ENCODE assay signal across 29 cellular contexts in genomic region chr1:23736437-23737134, GRCh38. TPM values are rescaled to one million over a fixed set of nuclear protein-coding genes. Genes with fewer than 3 reads are reported as not detected.
DNase-seq lines count a peak whose midpoint lies in the region; ATAC-seq, FAIRE-seq and TF ChIP-seq lines count a peak whose summit lies in the region.
"Had no signal": no experiment of that assay in that cellular context is flagged by ENCODE, and none has a peak within 500 bp of the region (broad histone marks: within the 10 kb centered on the region; RNA-seq: fewer than 3 reads in every experiment).

No MANE protein-coding gene starts in this region.

- no TSS peak for BruUV-seq in GM12878 (replicated peaks; lab: Mats Ljungman, UMichigan)

- TF ChIP-seq EP300 in GM12878 (IDR thresholded peaks at IDR 0.05; ENCODE audit: borderline replicate concordance in 1 of 2, control insufficient read depth in 1 of 2, low read depth in 2 of 2, low read length in 2 of 2), result no peak

- H3K27ac ChIP-seq in GM12878 (ENCODE audit: control insufficient read depth, insufficient read depth), result no peak overlapping the region
- H3K27ac ChIP-seq in Peyer's patch, result no peak overlapping the region
- H3K27ac ChIP-seq: coronary artery, esophagus squamous epithelium, GM23248, left lung, RWPE1, SK-N-MC, upper lobe of right lung had no signal

- intact Hi-C loops in GM12878 (cut with micrococcal nuclease; ENCODE audit: unreplicated experiment), result no loop called here
- intact Hi-C loops in sciatic nerve (cut with DNase I), result no loop called here

- H3K9ac ChIP-seq in GM12878 (ENCODE audit: control insufficient read depth, insufficient read depth, low read length), result no peak overlapping the region
- H3K9ac ChIP-seq: GM23248 had no signal

- POLR2A ChIA-PET in GM12878 (lab: Charles Lee), result interaction anchor here (0.6 to 2.0 kb wide), 6 partner anchors 10 to 48 kb away, joined by 3 to 16 read pairs (median 8); no protein-coding TSS in a partner anchor

- no peak overlapping the region for H3K4me2 ChIP-seq in GM12878 (ENCODE audit: control insufficient read depth, insufficient read depth)
- H3K4me2 ChIP-seq: smooth muscle cell had no signal

- DNase-seq in activated CD4-positive, alpha-beta T cell treated with anti-CD3 and anti-CD28 coated beads, Interleukin-2, amount 50 U/mL, for 48 hours, result peak; percentile 29 to 39
- no peak for DNase-seq in activated CD4-positive, alpha-beta T cell treated with anti-CD3 and anti-CD28 coated beads for 1 hour
- DNase-seq in stimulated activated CD4-positive, alpha-beta T cell treated with anti-CD3 and anti-CD28 coated beads, Interleukin-4, amount 100 ng/mL, for 24 hours, result peak; percentile 9
- no peak for DNase-seq in stimulated activated CD4-positive, alpha-beta T cell treated with anti-CD3 and anti-CD28 coated beads, Interleukin-4, amount 100 ng/mL, for 4 hours
- DNase-seq in GM12878 (ENCODE audit: low read depth, low spot score), result no peak
- DNase-seq in Peyer's patch, result no peak
- DNase-seq in amniotic stem cell (lab: John Stamatoyannopoulos, UW), result no peak
- DNase-seq in sciatic nerve (ENCODE audit: low spot score), result no peak
- DNase-seq: AML-193; CD4-positive, alpha-beta memory T cell; DMS 273 treated with DMSO at 0.1 percent for 48 hours; esophagus squamous epithelium; GM23248; HFFc6; hippocampal formation; left lung; naive thymus-derived CD4-positive, alpha-beta T cell; NCI-H1105 treated with DMSO at 0.1 percent for 48 hours; NCI-H2029 treated with DMSO at 0.1 percent for 48 hours; NCI-H345; NCI-H774; upper lobe of right lung had no signal

- H3K9me3 ChIP-seq in GM12878 (replicated peaks; ENCODE audit: control insufficient read depth, insufficient read depth, low read length) (no peaks in the 10 kb centered on the region), Peyer's patch (no peaks in the 10 kb centered on the region)
- H3K9me3 ChIP-seq: esophagus squamous epithelium, left lung, upper lobe of right lung had no signal

- no peaks in the 10 kb centered on the region for H3K27me3 ChIP-seq in GM12878 (replicated peaks in 1 of 2; ENCODE audit: control insufficient read depth in 2 of 2, insufficient read depth in 2 of 2, low read length in 1 of 2)
- no peaks in the 10 kb centered on the region for H3K27me3 ChIP-seq in Peyer's patch
- H3K27me3 ChIP-seq: esophagus squamous epithelium, left lung, upper lobe of right lung had no signal

- FAIRE-seq in GM12878 (lab: Jason Lieb, UNC), result peak; percentile 23
- FAIRE-seq: A204.1, bronchial epithelial cell, frontal cortex had no signal

- peak; percentile 78 for ATAC-seq in GM12878
- no peak for ATAC-seq in sciatic nerve
- ATAC-seq: naive thymus-derived CD4-positive, alpha-beta T cell; upper lobe of right lung had no signal

- H3K4me3 ChIP-seq in GM12878, result no peak overlapping the region
- no peak overlapping the region for H3K4me3 ChIP-seq in Peyer's patch
- H3K4me3 ChIP-seq: coronary artery, esophagus squamous epithelium, GM23248, left lung, SK-N-MC, smooth muscle cell, upper lobe of right lung had no signal

- TF ChIP-seq POLR2A in GM12878 (IDR thresholded peaks at IDR 0.05; ENCODE audit: low read depth, low read length) (no peak), Peyer's patch (IDR thresholded peaks at IDR 0.05) (no peak)

- TF ChIP-seq CTCF in GM12878 (IDR thresholded peaks at IDR 0.05 in 2 of 3, conservative IDR thresholded peaks at IDR 0.05 in 1 of 3; ENCODE audit: control insufficient read depth in 2 of 3, extremely low read depth in 1 of 3, insufficient read depth in 1 of 3, low read depth in 3 of 3, low read length in 3 of 3) (no peak), Peyer's patch (IDR thresholded peaks at IDR 0.05) (no peak)

- H2AFZ ChIP-seq in GM12878 (ENCODE audit: control insufficient read depth, low read depth, low read length), result no peak overlapping the region
- H2AFZ ChIP-seq: GM23248 had no signal

- SMC1A ChIA-PET in GM12878 (lab: Charles Lee; ENCODE audit: uncharacterized antibody, unreplicated experiment), result interaction anchor here (1.0 to 2.0 kb wide), 6 partner anchors 9 to 18 kb away, joined by 3 to 4 read pairs (median 4); no protein-coding TSS in a partner anchor

- H3K36me3 ChIP-seq in GM12878 (ENCODE audit: control insufficient read depth in 2 of 2, insufficient read depth in 2 of 2, low read length in 1 of 2) (no peaks in the 10 kb centered on the region), Peyer's patch (no peaks in the 10 kb centered on the region)
- H3K36me3 ChIP-seq: left lung, upper lobe of right lung had no signal

- no peaks in the 10 kb centered on the region for H4K20me1 ChIP-seq in GM12878 (ENCODE audit: control insufficient read depth, insufficient read depth)

- WGBS in GM12878 (ENCODE audit: insufficient coverage, insufficient replicate concordance, low lambda C conversion rate, missing lambda C conversion rate), result 76% methylated on average over 7 of the region's 7 CpGs

- RAD21 ChIA-PET in GM12878 (lab: Charles Lee; ENCODE audit: unreplicated experiment), result interaction anchor here (0.8 to 1.4 kb wide), 6 partner anchors 9 to 39 kb away, joined by 3 to 4 read pairs (median 3); no protein-coding TSS in a partner anchor

- in situ Hi-C loops in GM12878 (cut with MboI), result no loop called here

- CTCF ChIA-PET in GM12878 (lab: Yijun Ruan, JAX), result interaction anchor here (0.6 to 2.2 kb wide), 3 partner anchors 9 to 35 kb away, joined by 3 to 6 read pairs (median 4); no protein-coding TSS in a partner anchor

- peaks cover 36% of the 10 kb centered on the region for H3K4me1 ChIP-seq in GM12878 (ENCODE audit: control insufficient read depth, insufficient read depth, low read length)
- H3K4me1 ChIP-seq in Peyer's patch, result no peaks in the 10 kb centered on the region
- H3K4me1 ChIP-seq: esophagus squamous epithelium, left lung, upper lobe of right lung had no signal

- no peak for TF ChIP-seq RAD21 in GM12878 (IDR thresholded peaks at IDR 0.05; ENCODE audit: insufficient read depth, low read depth, low read length)

- H3K79me2 ChIP-seq in GM12878 (ENCODE audit: control insufficient read depth, insufficient read depth, low read length), result no peaks in the 10 kb centered on the region

RNA-seq across cellular contexts. Expression of gene ELOA, which starts 6.7 kb away (rescaled TPM):
- total RNA-seq in GM12878 (2013; cell fraction: nucleolus; rRNA removed), result 28.4 and 30.8 TPM in 2 replicates
- total RNA-seq in GM12878 (2014; rRNA removed) (31.3 and 31.8 TPM in 2 replicates), GM12878 (2014; rRNA removed; fragmentation: Illumina TruSeq; extraction: Trizol) (44.2 and 47.9 TPM in 2 replicates), GM12878 (2021) (46.2 and 46.6 TPM in 2 replicates), Peyer's patch (10 to 100 TPM; 26.3 to 43.7 (median 31.2) TPM), sciatic nerve (28.2 TPM)
- polyA plus RNA-seq in GM12878 (2011; ENCODE audit: low read depth), result 17.7 TPM
- polyA plus RNA-seq in GM12878 (2011; rRNA removed) (23.5 and 25.7 TPM in 2 replicates), GM12878 (2014; fragmentation: Illumina TruSeq; extraction: Trizol) (56.4 and 63.3 TPM in 2 replicates), GM12878 (2014; fragmentation: Nextera tagmentation; extraction: Ambion mirVana) (10 to 100 TPM; 20.1 to 24.8 TPM), GM12878 (2014; rRNA removed) (30.8 and 33.4 TPM in 2 replicates), GM12878 (2016; fragmentation: Nextera tagmentation; extraction: Ambion mirVana) (10 to 100 TPM; 57.7 to 63.6 TPM)
- polyA plus RNA-seq in GM12878 (2011; cell fraction: cytosol; rRNA removed), result 15.8 and 16.9 TPM in 2 replicates
- polyA plus RNA-seq in GM12878 (2011; cell fraction: nucleus; rRNA removed), result 24.1 and 27.3 TPM in 2 replicates
- polyA plus RNA-seq in GM12878 (2012), result 26.6 and 26.9 TPM in 2 replicates
- 16.8 and 18.0 TPM in 2 replicates for polyA minus RNA-seq in GM12878 (2011; rRNA and poly(A)+ RNA removed)
- 13.8 and 16.6 TPM in 2 replicates for polyA minus RNA-seq in GM12878 (2011; cell fraction: cytosol; rRNA and poly(A)+ RNA removed)
- polyA minus RNA-seq in GM12878 (2011; cell fraction: nucleus; rRNA and poly(A)+ RNA removed), result 8.3 and 14.5 TPM in 2 replicates

RNA-seq across cellular contexts. Expression of gene PITHD1, which starts 41.6 kb away (rescaled TPM):
- total RNA-seq in GM12878 (2013; cell fraction: nucleolus; rRNA removed), result 19.1 and 27.2 TPM in 2 replicates
- total RNA-seq in GM12878 (2014; rRNA removed), result 75.6 and 81.1 TPM in 2 replicates
- 64.2 and 68.6 TPM in 2 replicates for total RNA-seq in GM12878 (2014; rRNA removed; fragmentation: Illumina TruSeq; extraction: Trizol)
- 61.7 and 65.5 TPM in 2 replicates for total RNA-seq in GM12878 (2021)
- polyA plus RNA-seq in GM12878 (2011; ENCODE audit: low read depth), result 51.3 TPM
- polyA plus RNA-seq in GM12878 (2011; rRNA removed), result 80.5 and 82.2 TPM in 2 replicates
- polyA plus RNA-seq in GM12878 (2011; cell fraction: cytosol; rRNA removed), result 52.2 and 60.4 TPM in 2 replicates
- polyA plus RNA-seq in GM12878 (2011; cell fraction: nucleus; rRNA removed), result 41.3 and 41.4 TPM in 2 replicates
- polyA plus RNA-seq in GM12878 (2012), result 43.9 and 44.2 TPM in 2 replicates
- 64.4 and 69.9 TPM in 2 replicates for polyA plus RNA-seq in GM12878 (2014; fragmentation: Illumina TruSeq; extraction: Trizol)
- 10 to 100 TPM; 23.7 to 43.3 TPM for polyA plus RNA-seq in GM12878 (2014; fragmentation: Nextera tagmentation; extraction: Ambion mirVana)
- polyA plus RNA-seq in GM12878 (2014; rRNA removed), result 69.6 and 72.6 TPM in 2 replicates
- polyA plus RNA-seq in GM12878 (2016; fragmentation: Nextera tagmentation; extraction: Ambion mirVana), result 10 to 100 TPM; 64.8 to 73.2 TPM
- polyA minus RNA-seq in GM12878 (2011; rRNA and poly(A)+ RNA removed), result 15.8 and 23.9 TPM in 2 replicates
- polyA minus RNA-seq in GM12878 (2011; cell fraction: cytosol; rRNA and poly(A)+ RNA removed), result 7.1 and 9.4 TPM in 2 replicates
- 8.7 and 15.4 TPM in 2 replicates for polyA minus RNA-seq in GM12878 (2011; cell fraction: nucleus; rRNA and poly(A)+ RNA removed)
- total RNA-seq in Peyer's patch, result 10 to 100 TPM; 19.4 to 47.0 (median 30.1) TPM
- total RNA-seq in sciatic nerve, result 100 TPM

RNA-seq across cellular contexts. Expression of gene RPL11, which starts 45.0 kb away (rescaled TPM):
- 191 and 232 TPM in 2 replicates for total RNA-seq in GM12878 (2013; cell fraction: nucleolus; rRNA removed)
- total RNA-seq in GM12878 (2014; rRNA removed) (2,159 and 2,394 TPM in 2 replicates), GM12878 (2014; rRNA removed; fragmentation: Illumina TruSeq; extraction: Trizol) (3,824 and 3,837 TPM in 2 replicates), GM12878 (2021) (1,753 and 1,779 TPM in 2 replicates), Peyer's patch (100 to 1,000 TPM; 339 to 882 (median 437) TPM), sciatic nerve (1,008 TPM)
- polyA plus RNA-seq in GM12878 (2011; ENCODE audit: low read depth), result 9,950 TPM
- polyA plus RNA-seq in GM12878 (2011; rRNA removed) (2,789 and 3,603 TPM in 2 replicates), GM12878 (2014; fragmentation: Illumina TruSeq; extraction: Trizol) (4,611 and 5,379 TPM in 2 replicates), GM12878 (2014; fragmentation: Nextera tagmentation; extraction: Ambion mirVana) (1,000 to 10,000 TPM; 2,510 to 2,532 TPM), GM12878 (2014; rRNA removed) (3,466 and 3,676 TPM in 2 replicates), GM12878 (2016; fragmentation: Nextera tagmentation; extraction: Ambion mirVana) (1,000 to 10,000 TPM in 1 of 2 experiments, 100 to 1,000 TPM in 1; 968 to 1,082 TPM)
- 1,357 and 1,376 TPM in 2 replicates for polyA plus RNA-seq in GM12878 (2011; cell fraction: cytosol; rRNA removed)
- 510 and 599 TPM in 2 replicates for polyA plus RNA-seq in GM12878 (2011; cell fraction: nucleus; rRNA removed)
- polyA plus RNA-seq in GM12878 (2012), result 5,396 and 6,845 TPM in 2 replicates
- 658 and 753 TPM in 2 replicates for polyA minus RNA-seq in GM12878 (2011; rRNA and poly(A)+ RNA removed)
- polyA minus RNA-seq in GM12878 (2011; cell fraction: cytosol; rRNA and poly(A)+ RNA removed), result 378 and 399 TPM in 2 replicates
- 128 and 191 TPM in 2 replicates for polyA minus RNA-seq in GM12878 (2011; cell fraction: nucleus; rRNA and poly(A)+ RNA removed)

RNA-seq across cellular contexts. Expression of gene LYPLA2, which starts 54.4 kb away (rescaled TPM):
- 15.9 and 20.7 TPM in 2 replicates for total RNA-seq in GM12878 (2013; cell fraction: nucleolus; rRNA removed)
- 94.0 and 107 TPM in 2 replicates for total RNA-seq in GM12878 (2014; rRNA removed)
- 28.8 and 30.1 TPM in 2 replicates for total RNA-seq in GM12878 (2014; rRNA removed; fragmentation: Illumina TruSeq; extraction: Trizol)
- total RNA-seq in GM12878 (2021), result 77.0 and 79.6 TPM in 2 replicates
- 23.2 TPM for polyA plus RNA-seq in GM12878 (2011; ENCODE audit: low read depth)
- polyA plus RNA-seq in GM12878 (2011; rRNA removed), result 21.9 and 41.5 TPM in 2 replicates
- 72.1 and 103 TPM in 2 replicates for polyA plus RNA-seq in GM12878 (2011; cell fraction: cytosol; rRNA removed)
- 115 and 123 TPM in 2 replicates for polyA plus RNA-seq in GM12878 (2011; cell fraction: nucleus; rRNA removed)
- 46.2 and 62.6 TPM in 2 replicates for polyA plus RNA-seq in GM12878 (2012)
- polyA plus RNA-seq in GM12878 (2014; fragmentation: Illumina TruSeq; extraction: Trizol), result 15.5 and 47.7 TPM in 2 replicates
- polyA plus RNA-seq in GM12878 (2014; fragmentation: Nextera tagmentation; extraction: Ambion mirVana), result 1 to 10 TPM; 2.7 to 5.9 TPM
- polyA plus RNA-seq in GM12878 (2014; rRNA removed), result 110 and 131 TPM in 2 replicates
- polyA plus RNA-seq in GM12878 (2016; fragmentation: Nextera tagmentation; extraction: Ambion mirVana), result 100 to 1,000 TPM; 116 to 129 TPM
- 25.5 and 47.7 TPM in 2 replicates for polyA minus RNA-seq in GM12878 (2011; rRNA and poly(A)+ RNA removed)
- 26.0 and 26.1 TPM in 2 replicates for polyA minus RNA-seq in GM12878 (2011; cell fraction: cytosol; rRNA and poly(A)+ RNA removed)
- polyA minus RNA-seq in GM12878 (2011; cell fraction: nucleus; rRNA and poly(A)+ RNA removed), result 16.3 and 23.5 TPM in 2 replicates
- 100 to 1,000 TPM in 2 of 4 donors, 10 to 100 TPM in 2; 47.0 to 117 (median 105) TPM for total RNA-seq in Peyer's patch
- 30.7 TPM for total RNA-seq in sciatic nerve

Comparison
In these comparisons a context has a peak if more than half of its experiments do, and no peak if none do; other contexts are left out.
1. DNase-seq: peak in activated CD4-positive, alpha-beta T cell treated with anti-CD3 and anti-CD28 coated beads, Interleukin-2, amount 50 U/mL, for 48 hours (2 of 2) and stimulated activated CD4-positive, alpha-beta T cell treated with anti-CD3 and anti-CD28 coated beads, Interleukin-4, amount 100 ng/mL, for 24 hours (single experiment); none in activated CD4-positive, alpha-beta T cell treated with anti-CD3 and anti-CD28 coated beads for 1 hour (single experiment), stimulated activated CD4-positive, alpha-beta T cell treated with anti-CD3 and anti-CD28 coated beads, Interleukin-4, amount 100 ng/mL, for 4 hours (0 of 2), GM12878 (single experiment), Peyer's patch (0 of 3), amniotic stem cell (single experiment) and sciatic nerve (single experiment).